1 cellular context compared by ENCODE assay signal in genomic region chr16:81403208-81403600, GRCh38.
TF ChIP-seq lines count a peak whose summit lies in the region.

No MANE protein-coding gene starts in this region.

TF ChIP-seq in K562, 482 proteins besides CTCF, POLR2A, EP300 and RAD21:
- no peak for TF ChIP-seq XRCC5 (IDR thresholded peaks at IDR 0.05; ENCODE audit: low read depth, low read length)
- TF ChIP-seq PRDM10 (IDR thresholded peaks at IDR 0.05; ENCODE audit: partially characterized antibody) = peak; percentile 18
